ENCODE assay signal across 24 cellular contexts in the genomic region with DNA sequence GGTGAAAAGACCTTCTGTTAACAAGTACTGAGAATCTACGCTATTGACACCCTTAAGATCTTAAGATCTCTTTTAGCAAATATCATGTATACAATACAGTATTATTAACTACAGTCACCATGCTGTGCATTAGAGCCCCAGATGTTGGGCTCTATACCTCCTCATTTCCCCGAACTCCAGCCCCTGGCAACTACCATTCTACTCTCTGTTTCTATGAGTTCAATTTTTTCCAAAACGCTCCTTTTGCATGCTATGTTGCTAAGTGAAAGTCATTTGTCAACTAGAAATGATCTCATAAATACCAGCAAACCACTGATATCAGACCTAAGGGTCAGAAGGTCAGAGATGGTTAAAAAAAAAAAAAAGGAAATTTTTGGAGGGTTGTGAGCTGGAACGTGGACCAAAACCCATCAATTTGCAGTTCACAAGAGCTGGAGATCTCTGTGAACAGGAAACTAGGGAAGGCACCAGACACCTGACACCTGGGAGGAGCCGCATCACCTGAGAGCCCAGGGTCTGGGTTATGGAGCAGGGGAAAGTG.
"Had no signal": no experiment of that assay in that cellular context is flagged by ENCODE, and none has a peak within 500 bp of the region (broad histone marks: within the 10 kb centered on the region; RNA-seq: fewer than 3 reads in every experiment).

No MANE protein-coding gene starts in this region.

- DNase-seq: dorsolateral prefrontal cortex; effector CD4-positive, alpha-beta T cell; head of caudate nucleus; immature natural killer cell; islet precursor cell; natural killer cell; occipital lobe; ovary; posterior cingulate gyrus; psoas muscle; right cardiac atrium; sigmoid colon; stimulated activated CD4-positive, alpha-beta T cell treated with anti-CD3 and anti-CD28 coated beads, Interleukin-2, amount 100 ng/mL, for 24 hours; stimulated activated CD4-positive, alpha-beta T cell treated with anti-CD3 and anti-CD28 coated beads, Interleukin-4, amount 100 ng/mL, for 4 hours; stimulated activated naive CD8-positive, alpha-beta T cell treated with anti-CD3 and anti-CD28 coated beads, Interleukin-15, Interleukin-2, amounts not matched to agents 100 U/mL and 50 U/mL, for 24 hours; substantia nigra; testis; tibial artery had no signal

- H3K36me3 ChIP-seq: ovary, sigmoid colon, tibial artery had no signal

- FAIRE-seq: colon, frontal cortex had no signal

- H3K4me1 Mint-ChIP-seq: immature natural killer cell; memory B cell; natural killer cell; stimulated activated memory B cell treated with anti-CD40 and anti-IgM and Interleukin-4, amounts not matched to agents 10 μg/mL and 1 μg/mL and 100 μg/mL, for 72 hours had no signal

- H3K4me1 ChIP-seq: psoas muscle, sigmoid colon, testis, tibial artery had no signal

- H3K4me3 ChIP-seq: dorsolateral prefrontal cortex, lung, ovary, psoas muscle, sigmoid colon, testis, tibial artery had no signal

- H3K27me3 ChIP-seq: dorsolateral prefrontal cortex, ovary, sigmoid colon, testis, tibial artery had no signal

- H3K9me3 Mint-ChIP-seq: immature natural killer cell; memory B cell; natural killer cell; stimulated activated memory B cell treated with anti-CD40 and anti-IgM and Interleukin-4, amounts not matched to agents 10 μg/mL and 1 μg/mL and 100 μg/mL, for 72 hours; type B pancreatic cell had no signal

- H3K27ac Mint-ChIP-seq: immature natural killer cell; memory B cell; natural killer cell; stimulated activated memory B cell treated with anti-CD40 and anti-IgM and Interleukin-4, amounts not matched to agents 10 μg/mL and 1 μg/mL and 100 μg/mL, for 72 hours; type B pancreatic cell had no signal

- H3K4me3 Mint-ChIP-seq: immature natural killer cell; memory B cell; natural killer cell; stimulated activated memory B cell treated with anti-CD40 and anti-IgM and Interleukin-4, amounts not matched to agents 10 μg/mL and 1 μg/mL and 100 μg/mL, for 72 hours; type B pancreatic cell had no signal

- H3K27ac ChIP-seq: dorsolateral prefrontal cortex, ovary, psoas muscle, sigmoid colon, testis, tibial artery had no signal

- H3K9me3 ChIP-seq: ovary, psoas muscle, sigmoid colon, testis, tibial artery had no signal

- H3K36me3 Mint-ChIP-seq: immature natural killer cell; memory B cell; natural killer cell; stimulated activated memory B cell treated with anti-CD40 and anti-IgM and Interleukin-4, amounts not matched to agents 10 μg/mL and 1 μg/mL and 100 μg/mL, for 72 hours; type B pancreatic cell had no signal
